In genomic region chr1:151540982-151541377, GRCh38 we compare ENCODE assay signal across 8 cellular contexts. TPM values are rescaled to one million over a fixed set of nuclear protein-coding genes. Genes with fewer than 3 reads are reported as not detected.
DNase-seq lines count a peak whose midpoint lies in the region; ATAC-seq, FAIRE-seq and TF ChIP-seq lines count a peak whose summit lies in the region.

No MANE protein-coding gene starts in this region.

- POLR2A ChIA-PET in CD4-positive, alpha-beta T cell (lab: Charles Lee) = no interaction called here

- H3K36me3 ChIP-seq in HUES6 (ENCODE audit: control insufficient read depth, insufficient read depth, low read length) (peaks cover 18% of the 10 kb centered on the region), kidney (ENCODE audit: control insufficient read depth in 1 of 2, insufficient read depth in 2 of 2, low read length in 2 of 2) (peaks cover 10 to 11% of the 10 kb centered on the region in 2 donors), subcutaneous abdominal adipose tissue (ENCODE audit: control insufficient read depth in 5 of 5, insufficient read depth in 5 of 5, low read length in 5 of 5) (no peaks in the 10 kb centered on the region)

- H3K4me3 Mint-ChIP-seq in CD4-positive, alpha-beta T cell = peak overlapping the region; percentile 97

- FAIRE-seq in kidney (lab: Jason Lieb, UNC) (no peak), GM12892 (lab: Jason Lieb, UNC) (no peak)

- CTCF ChIA-PET in CD4-positive, alpha-beta T cell (lab: Charles Lee) = interaction anchor here (0.8 kb wide), 1 partner anchor 97 kb away, joined by 3 read pairs; no protein-coding TSS in a partner anchor

- ATAC-seq in CD4-positive, alpha-beta T cell (ENCODE audit: poor library complexity) = no peak
- ATAC-seq in HG03045 (IDR thresholded peaks at IDR 0.05; ENCODE audit: unreplicated experiment) = no peak

- H3K27me3 Mint-ChIP-seq in CD4-positive, alpha-beta T cell = no peaks in the 10 kb centered on the region

- DNase-seq in CD4-positive, alpha-beta T cell = no peak
- DNase-seq in astrocyte of the spinal cord (ENCODE audit: low read depth, low spot score) (no peak), kidney (no peak), SW 1271 (lab: John Stamatoyannopoulos, UW) (no peak), GM12892 (ENCODE audit: insufficient read length) (no peak)

- no peak overlapping the region for H3K27ac ChIP-seq in CD4-positive, alpha-beta T cell (ENCODE audit: low read depth, low read length)
- H3K27ac ChIP-seq in HUES6 (ENCODE audit: low read depth, low read length) = no peak overlapping the region; the same call in 1 of the 2 replicates
- peak overlapping the region; percentile 97 to 98 for H3K27ac ChIP-seq in kidney (ENCODE audit: low read depth in 2 of 2, low read length in 2 of 2)
- peak overlapping the region; percentile 65 for H3K27ac ChIP-seq in subcutaneous abdominal adipose tissue (ENCODE audit: low read depth, low read length)

- peaks cover 24% of the 10 kb centered on the region for H3K4me1 Mint-ChIP-seq in CD4-positive, alpha-beta T cell (ENCODE audit: low read depth)

- no peaks in the 10 kb centered on the region for H3K27me3 ChIP-seq in CD4-positive, alpha-beta T cell (ENCODE audit: control insufficient read depth, insufficient read depth, low read length)
- H3K27me3 ChIP-seq in HUES6 (ENCODE audit: control insufficient read depth, insufficient read depth, low read length) (no peaks in the 10 kb centered on the region), subcutaneous abdominal adipose tissue (ENCODE audit: control insufficient read depth in 5 of 5, insufficient read depth in 4 of 5, low read length in 5 of 5) (no peaks in the 10 kb centered on the region)

- peak overlapping the region; percentile 86 for H3K27ac Mint-ChIP-seq in CD4-positive, alpha-beta T cell

- H3K4me3 ChIP-seq in HUES6 (ENCODE audit: low read depth, low read length) (peak overlapping the region; percentile 88), astrocyte of the spinal cord (ENCODE audit: low read depth, low read length) (peak overlapping the region; percentile 76), kidney (ENCODE audit: low read length in 2 of 2) (peak overlapping the region; percentile 83 to 86), subcutaneous abdominal adipose tissue (ENCODE audit: low read depth in 1 of 5, low read length in 5 of 5) (peak overlapping the region; percentile 82 to 87 (median 84))

- no peaks in the 10 kb centered on the region for H3K9me3 Mint-ChIP-seq in CD4-positive, alpha-beta T cell

- in situ Hi-C loops in astrocyte of the spinal cord (cut with HindIII; ENCODE audit: low sequenced_read_pairs) = no loop called here

- intact Hi-C loops in CD4-positive, alpha-beta T cell (cut with DNase I, micrococcal nuclease) = loop anchor here (2.0 kb wide), 3 partner anchors 30 to 98 kb away; partner anchors contain the start of gene CGN (in 1 of the 2)
- intact Hi-C loops in kidney (cut with DNase I) = no loop called here

- H3K36me3 Mint-ChIP-seq in CD4-positive, alpha-beta T cell (ENCODE audit: low read depth) = peaks cover 8% of the 10 kb centered on the region

- peak overlapping the region; percentile 74 for H3K9ac ChIP-seq in HUES6 (ENCODE audit: low read length)
- H3K9ac ChIP-seq in kidney (ENCODE audit: low read length in 2 of 2) = peak overlapping the region; percentile 74 to 96
- peak overlapping the region; percentile 65 to 81 (median 73) for H3K9ac ChIP-seq in subcutaneous abdominal adipose tissue (ENCODE audit: low read length in 5 of 5)

- no peaks in the 10 kb centered on the region for H3K9me3 ChIP-seq in CD4-positive, alpha-beta T cell (ENCODE audit: control insufficient read depth, low read length)
- H3K9me3 ChIP-seq in HUES6 (ENCODE audit: control insufficient read depth, insufficient read depth, low read depth, low read length) = no peaks in the 10 kb centered on the region
- no peaks in the 10 kb centered on the region for H3K9me3 ChIP-seq in kidney (ENCODE audit: control insufficient read depth in 1 of 2, low read length in 2 of 2)
- H3K9me3 ChIP-seq in subcutaneous abdominal adipose tissue (ENCODE audit: control insufficient read depth in 5 of 5, low read length in 5 of 5) = no peaks in the 10 kb centered on the region

- no peak for TF ChIP-seq POLR2A in GM12892 (IDR thresholded peaks at IDR 0.05; ENCODE audit: low read depth, low read length)

- H3K4me1 ChIP-seq in HUES6 (ENCODE audit: control insufficient read depth, insufficient read depth, low read length) (peaks cover 19% of the 10 kb centered on the region), kidney (ENCODE audit: control insufficient read depth in 1 of 2, insufficient read depth in 1 of 2, low read depth in 1 of 2, low read length in 2 of 2) (peaks cover 4 to 18% of the 10 kb centered on the region in 2 donors), subcutaneous abdominal adipose tissue (ENCODE audit: control insufficient read depth in 5 of 5, insufficient read depth in 5 of 5, low read length in 5 of 5) (peaks cover 9 to 48% (median 34%) of the 10 kb centered on the region in 5 donors)

- no peak for TF ChIP-seq CTCF in CD4-positive, alpha-beta T cell (IDR thresholded peaks at IDR 0.05)
- TF ChIP-seq CTCF in astrocyte of the spinal cord (IDR thresholded peaks at IDR 0.05; ENCODE audit: low read depth, low read length) = no peak
- TF ChIP-seq CTCF in kidney (IDR thresholded peaks at IDR 0.05; ENCODE audit: borderline replicate concordance, extremely low read depth, insufficient read depth) = no peak

RNA-seq across cellular contexts. Expression of gene TUFT1, which starts 0.9 kb away (rescaled TPM):
- 1 to 10 TPM; 7.2 to 9.6 TPM for total RNA-seq in CD4-positive, alpha-beta T cell
- 12.9 TPM for total RNA-seq in kidney
- polyA plus RNA-seq in kidney (ENCODE audit: insufficient read depth, low read depth, low replicate concordance) = 8.9 TPM
- 1.3 TPM for polyA plus RNA-seq in GM12892 (2012; ENCODE audit: missing spikeins)

RNA-seq across cellular contexts. Expression of gene CGN, which starts 29.8 kb away (rescaled TPM):
- under 1 TPM; 0.08 to 0.28 TPM for total RNA-seq in CD4-positive, alpha-beta T cell
- total RNA-seq in kidney = 41.6 TPM
- polyA plus RNA-seq in kidney (ENCODE audit: insufficient read depth, low read depth, low replicate concordance) = 24.0 TPM
- 1.7 TPM for polyA plus RNA-seq in GM12892 (2012; ENCODE audit: missing spikeins)

Comparison
In these comparisons a context has a peak if more than half of its experiments do, and no peak if none do; other contexts are left out.
1. H3K27ac ChIP-seq: peak in kidney (2 of 2) and subcutaneous abdominal adipose tissue (single experiment); none in CD4-positive, alpha-beta T cell (single experiment) and HUES6 (single experiment).
2. RNA of gene CGN, which starts 29.8 kb away (total RNA-seq): 41.6 TPM in kidney (single experiment); 0.08 to 0.28 TPM in CD4-positive, alpha-beta T cell; every median in the first group is over 10 times any median in the second.
3. Peak in every context shown above with its lines, with median percentiles within 50 percentile points of each other: H3K4me3 ChIP-seq and H3K9ac ChIP-seq.